ENCODE assay signal across 1 cellular context in the genomic region with DNA sequence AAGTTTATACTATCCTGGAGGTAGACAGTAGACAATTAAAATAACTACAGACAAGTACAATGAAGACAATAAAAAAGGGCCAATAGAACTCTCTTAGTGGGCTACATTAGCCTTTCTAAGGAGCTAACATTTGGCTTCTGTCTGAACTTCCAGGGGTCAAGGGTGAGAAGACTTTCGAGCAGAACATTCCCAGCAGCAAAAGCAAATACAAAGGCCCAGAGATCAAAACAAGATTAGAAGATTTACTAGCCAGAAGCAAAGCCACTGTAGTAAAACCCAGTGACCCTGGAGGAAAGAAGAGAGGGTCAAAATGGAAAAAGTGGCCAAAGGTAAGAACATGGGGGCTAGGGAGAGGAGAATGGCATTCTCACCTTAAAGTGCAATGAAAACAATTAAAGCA.
TF ChIP-seq lines count a peak whose summit lies in the region.

No MANE protein-coding gene starts in this region.

TF ChIP-seq in HepG2, 621 proteins besides CTCF, POLR2A, EP300 and RAD21 (continued from another document):
- TF ChIP-seq ZNF687 (CRISPR knock-in tag; IDR thresholded peaks at IDR 0.05): no peak
- TF ChIP-seq SMARCC2 (IDR thresholded peaks at IDR 0.05): no peak
- TF ChIP-seq SMAD1 (CRISPR knock-in tag; IDR thresholded peaks at IDR 0.05; ENCODE audit: borderline replicate concordance, low read depth): no peak
- TF ChIP-seq ZNF160 (CRISPR knock-in tag; IDR thresholded peaks at IDR 0.05): no peak
- no peak for TF ChIP-seq ZFP91 (CRISPR knock-in tag; IDR thresholded peaks at IDR 0.05; ENCODE audit: borderline replicate concordance)
- no peak for TF ChIP-seq MZF1 (CRISPR knock-in tag; IDR thresholded peaks at IDR 0.05; ENCODE audit: borderline replicate concordance)
- no peak for TF ChIP-seq ZNF121 (CRISPR knock-in tag; IDR thresholded peaks at IDR 0.05)
- no peak for TF ChIP-seq KDM1A (CRISPR knock-in tag; IDR thresholded peaks at IDR 0.05)
- TF ChIP-seq IRF2 (CRISPR knock-in tag; IDR thresholded peaks at IDR 0.05): peak; percentile 23; the same call in 1 of the 2 replicates
- 0 out of 2 replicates have a peak, but pooled peaks have one; percentile 35 for TF ChIP-seq ZBTB7B (CRISPR knock-in tag; IDR thresholded peaks at IDR 0.05)
- no peak for TF ChIP-seq IRF9 (CRISPR knock-in tag; IDR thresholded peaks at IDR 0.05; ENCODE audit: borderline replicate concordance)
- TF ChIP-seq, protein P1, sequence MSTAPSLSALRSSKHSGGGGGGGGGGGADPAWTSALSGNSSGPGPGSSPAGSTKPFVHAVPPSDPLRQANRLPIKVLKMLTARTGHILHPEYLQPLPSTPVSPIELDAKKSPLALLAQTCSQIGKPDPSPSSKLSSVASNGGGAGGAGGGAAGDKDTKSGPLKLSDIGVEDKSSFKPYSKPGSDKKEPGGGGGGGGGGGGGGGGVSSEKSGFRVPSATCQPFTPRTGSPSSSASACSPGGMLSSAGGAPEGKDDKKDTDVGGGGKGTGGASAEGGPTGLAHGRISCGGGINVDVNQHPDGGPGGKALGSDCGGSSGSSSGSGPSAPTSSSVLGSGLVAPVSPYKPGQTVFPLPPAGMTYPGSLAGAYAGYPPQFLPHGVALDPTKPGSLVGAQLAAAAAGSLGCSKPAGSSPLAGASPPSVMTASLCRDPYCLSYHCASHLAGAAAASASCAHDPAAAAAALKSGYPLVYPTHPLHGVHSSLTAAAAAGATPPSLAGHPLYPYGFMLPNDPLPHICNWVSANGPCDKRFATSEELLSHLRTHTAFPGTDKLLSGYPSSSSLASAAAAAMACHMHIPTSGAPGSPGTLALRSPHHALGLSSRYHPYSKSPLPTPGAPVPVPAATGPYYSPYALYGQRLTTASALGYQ (CRISPR knock-in tag; IDR thresholded peaks at IDR 0.05): 0 out of 2 replicates have a peak, but pooled peaks have one; percentile 43
- TF ChIP-seq NR2F6 (IDR thresholded peaks at IDR 0.05): peak; percentile 84
- TF ChIP-seq NR2F6 (CRISPR knock-in tag; IDR thresholded peaks at IDR 0.05): peak; percentile 86
- TF ChIP-seq ZNF83 (CRISPR knock-in tag; IDR thresholded peaks at IDR 0.05; ENCODE audit: borderline replicate concordance): no peak
- TF ChIP-seq GATAD2A (CRISPR knock-in tag; IDR thresholded peaks at IDR 0.05): peak; percentile 58
- TF ChIP-seq PITX1 (CRISPR knock-in tag; IDR thresholded peaks at IDR 0.05): 0 out of 2 replicates have a peak, but pooled peaks have one; percentile 45
- no peak for TF ChIP-seq TCF7L2 (IDR thresholded peaks at IDR 0.05; ENCODE audit: low read depth, low read length)
- no peak for TF ChIP-seq HHEX (CRISPR knock-in tag; IDR thresholded peaks at IDR 0.05)
- peak; percentile 83 for TF ChIP-seq BCL6 (CRISPR knock-in tag; IDR thresholded peaks at IDR 0.05)
- peak; percentile 37; the same call in 1 of the 2 replicates for TF ChIP-seq POGZ (CRISPR knock-in tag; IDR thresholded peaks at IDR 0.05)
- peak; percentile 34; the same call in 1 of the 2 replicates for TF ChIP-seq AHDC1 (CRISPR knock-in tag; IDR thresholded peaks at IDR 0.05; ENCODE audit: borderline replicate concordance)
- TF ChIP-seq NCOA2 (CRISPR knock-in tag; IDR thresholded peaks at IDR 0.05): peak; percentile 33; the same call in 1 of the 2 replicates
- no peak for TF ChIP-seq ZFP36 (IDR thresholded peaks at IDR 0.05; ENCODE audit: borderline replicate concordance, low read depth, low read length, partially characterized antibody)
- no peak for TF ChIP-seq ATRX (CRISPR knock-in tag; IDR thresholded peaks at IDR 0.05; ENCODE audit: borderline replicate concordance)
